ENCODE assay signal across 14 cellular contexts in the genomic region with DNA sequence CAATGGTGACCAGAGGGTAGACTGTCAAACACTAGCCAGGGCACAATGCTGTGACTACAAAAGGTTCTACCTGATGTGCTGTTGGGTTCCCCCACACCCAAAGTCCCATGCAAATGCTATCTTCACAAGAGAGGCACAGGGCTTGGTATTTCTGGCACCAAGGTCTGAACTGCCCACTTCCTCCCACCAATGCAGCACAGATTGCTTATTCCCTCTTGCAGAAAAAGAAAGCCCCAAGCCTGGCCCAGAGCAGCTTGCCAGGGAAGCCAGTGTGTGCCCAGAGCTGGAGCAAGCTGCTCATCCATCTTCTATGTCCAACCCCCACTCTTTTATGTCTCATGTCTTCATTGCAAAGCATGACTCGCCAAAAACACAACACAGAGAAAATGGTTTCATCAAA.
A peak's percentile ranks its signal among the peaks of the same experiment; 100 is the strongest.
DNase-seq lines count a peak whose midpoint lies in the region; FAIRE-seq and TF ChIP-seq lines count a peak whose summit lies in the region.
"Had no signal": no experiment of that assay in that cellular context is flagged by ENCODE, and none has a peak within 500 bp of the region (broad histone marks: within the 10 kb centered on the region; RNA-seq: fewer than 3 reads in every experiment).

No MANE protein-coding gene starts in this region.

- H3K23me2 ChIP-seq in H1 (ENCODE audit: low read depth, low read length) = no peaks in the 10 kb centered on the region; the same call in 1 of the 2 replicates

- no peaks in the 10 kb centered on the region for H4K20me1 ChIP-seq in BLaER1 treated with 17β-estradiol and CSF1 and Interleukin-3, amounts not matched to agents 10 nM and 100 nM
- H4K20me1 ChIP-seq in H1 (replicated peaks in 1 of 2; ENCODE audit: control insufficient read depth in 1 of 2, insufficient read depth in 2 of 2, low read length in 2 of 2) (no peaks in the 10 kb centered on the region), OCI-LY7 (ENCODE audit: insufficient read depth, low read length) (no peaks in the 10 kb centered on the region)

- H3K9me3 ChIP-seq in BLaER1 treated with 17β-estradiol and CSF1 and Interleukin-3, amounts not matched to agents 10 nM and 100 nM (replicated peaks in 1 of 11) = no peaks in the 10 kb centered on the region
- H3K9me3 ChIP-seq in H1 (ENCODE audit: insufficient read depth in 2 of 2, low read depth in 1 of 2, low read length in 1 of 2) (no peaks in the 10 kb centered on the region), OCI-LY7 (ENCODE audit: low read length) (no peaks in the 10 kb centered on the region)
- H3K9me3 ChIP-seq: thoracic aorta had no signal

- peaks cover 0 to 4% (median 0%) of the 10 kb centered on the region in 11 experiments; a peak in 1 of 22 replicates for H3K27me3 ChIP-seq in BLaER1 treated with 17β-estradiol and CSF1 and Interleukin-3, amounts not matched to agents 10 nM and 100 nM
- H3K27me3 ChIP-seq in H1 (replicated peaks in 1 of 4; ENCODE audit: control insufficient read depth in 3 of 4, extremely low read depth in 1 of 4, insufficient read depth in 3 of 4, low read length in 3 of 4) = no peaks in the 10 kb centered on the region

- H2BK5ac ChIP-seq in H1 (ENCODE audit: low read depth, low read length) = peak overlapping the region; percentile 82

- no peak overlapping the region for H3K56ac ChIP-seq in H1 (replicated peaks; ENCODE audit: insufficient read length, low read depth, low read length)

- H2BK20ac ChIP-seq in H1 (ENCODE audit: low read length) = peak overlapping the region; percentile 77

- peak; percentile 98 for DNase-seq in NCI-H446 treated with DMSO at 0.1 percent for 48 hours (lab: John Stamatoyannopoulos, UW)
- DNase-seq in H1 (ENCODE audit: low read depth in 1 of 2, low spot score in 2 of 2) = no peak
- DNase-seq in middle frontal gyrus (ENCODE audit: extremely low spot score, low spot score) = peak; percentile 17
- no peak for DNase-seq in NCI-H1694 treated with DMSO at 0.1 percent for 48 hours (lab: John Stamatoyannopoulos, UW)
- no peak for DNase-seq in COLO829 (ENCODE audit: low spot score)
- no peak for DNase-seq in OCI-LY7 (ENCODE audit: low spot score)
- no peak for DNase-seq in NCI-H1092 treated with DMSO at 0.1 percent for 48 hours (lab: John Stamatoyannopoulos, UW)
- DNase-seq: activated effector memory CD4-positive, alpha-beta T cell treated with Interleukin-2 at 50 U/mL for 16 hours; central memory CD4-positive, alpha-beta T cell; Karpas-422 had no signal

- H2BK12ac ChIP-seq in H1 (ENCODE audit: low read depth, low read length) = peak overlapping the region; percentile 91

- H4K8ac ChIP-seq in H1 (ENCODE audit: extremely low read depth, insufficient read depth, low read length) = peak overlapping the region; percentile 17; the same call in 1 of the 2 replicates

- no peak overlapping the region for H2BK15ac ChIP-seq in H1 (ENCODE audit: low read length)

- no peak for TF ChIP-seq EP300 in H1 (IDR thresholded peaks at IDR 0.05; ENCODE audit: borderline replicate concordance in 1 of 2, low read depth in 2 of 2, low read length in 2 of 2)

- no TSS peak for BruUV-seq in OCI-LY7 (replicated peaks; lab: Mats Ljungman, UMichigan)

- H3K27ac ChIP-seq in BLaER1 treated with 17β-estradiol and CSF1 and Interleukin-3, amounts not matched to agents 10 nM and 100 nM = no peak overlapping the region
- H3K27ac ChIP-seq in H1 (ENCODE audit: low read depth, low read length) (peak overlapping the region; percentile 86), OCI-LY7 (ENCODE audit: low read depth, low read length, poor library complexity, severe bottlenecking) (no peak overlapping the region)
- H3K27ac ChIP-seq: SK-N-MC, thoracic aorta had no signal

- H4K5ac ChIP-seq in H1 (ENCODE audit: insufficient read length, low read depth, low read length) = peak overlapping the region; percentile 7

- no peak overlapping the region for H3K14ac ChIP-seq in H1 (ENCODE audit: insufficient read length)

- H3K4me2 ChIP-seq in BLaER1 treated with 17β-estradiol and CSF1 and Interleukin-3, amounts not matched to agents 10 nM and 100 nM = peak overlapping the region; percentile 2 to 76 (median 47); a peak in 18 of 22 replicates
- H3K4me2 ChIP-seq in H1 (ENCODE audit: insufficient read depth in 1 of 2, low read depth in 2 of 2, low read length in 2 of 2) (0 out of 4 replicates have a peak overlapping the region, but pooled peaks of 1 of the 2 experiments have one; percentile 67), OCI-LY7 (ENCODE audit: low read length) (no peak overlapping the region)

- H3K79me2 ChIP-seq in H1 (ENCODE audit: control insufficient read depth in 1 of 2, insufficient read depth in 2 of 2, low read length in 2 of 2) (peaks cover 0 to 15% of the 10 kb centered on the region in 2 experiments; a peak in 2 of 4 replicates), OCI-LY7 (ENCODE audit: insufficient read depth, low read depth, low read length) (no peaks in the 10 kb centered on the region)

- H3K4me1 ChIP-seq in BLaER1 treated with 17β-estradiol and CSF1 and Interleukin-3, amounts not matched to agents 10 nM and 100 nM = peaks cover 4 to 30% (median 13%) of the 10 kb centered on the region in 10 experiments; a peak in 19 of 20 replicates
- H3K4me1 ChIP-seq in H1 (replicated peaks in 1 of 4; ENCODE audit: control insufficient read depth in 3 of 4, insufficient read depth in 4 of 4, low read length in 3 of 4) (peaks cover 10 to 39% (median 34%) of the 10 kb centered on the region in 4 experiments), OCI-LY7 (ENCODE audit: insufficient read depth, low read length, poor library complexity, severe bottlenecking) (no peaks in the 10 kb centered on the region)

- CTCF ChIA-PET in H1 (lab: Charles Lee; ENCODE audit: partially characterized antibody) = interaction anchor here (1.0 to 6.3 kb wide), 12 partner anchors 11 to 222 kb away, joined by 3 to 53 read pairs (median 6); no protein-coding TSS in a partner anchor
- CTCF ChIA-PET in OCI-LY7 (lab: Charles Lee; ENCODE audit: unreplicated experiment) = no interaction called here

- no peak for TF ChIP-seq RAD21 in H1 (IDR thresholded peaks at IDR 0.05 in 1 of 2, conservative IDR thresholded peaks at IDR 0.05 in 1 of 2; ENCODE audit: low read depth in 2 of 2, low read length in 2 of 2)

- no peaks in the 10 kb centered on the region for H3K79me1 ChIP-seq in H1 (ENCODE audit: low read depth, low read length)

- peak overlapping the region; percentile 1 for H3K4ac ChIP-seq in H1 (replicated peaks; ENCODE audit: insufficient read length, low read depth, low read length)

- 95% methylated on average over 1 of the region's 1 CpG; no CpG with 5 or more reads in 1 of the 2 experiments for WGBS in H1 (ENCODE audit: extremely low coverage in 1 of 2, insufficient coverage in 1 of 2, insufficient read length in 1 of 2, insufficient replicate concordance in 2 of 2, low coverage in 1 of 2, low lambda C conversion rate in 2 of 2, missing lambda C conversion rate in 1 of 2), 2 experiments

- peak overlapping the region; percentile 0 for H2BK120ac ChIP-seq in H1 (replicated peaks; ENCODE audit: low read depth, low read length)

- peak overlapping the region; percentile 89 for H3K18ac ChIP-seq in H1 (ENCODE audit: extremely low read depth, low read length)

- no peak for FAIRE-seq in H1 (lab: Jason Lieb, UNC)

- TF ChIP-seq POLR2A in H1 (IDR thresholded peaks at IDR 0.05; ENCODE audit: control extremely low read depth in 1 of 2, low read depth in 2 of 2, low read length in 2 of 2) = no peak

- TF ChIP-seq CTCF in H1 (IDR thresholded peaks at IDR 0.05; ENCODE audit: control extremely low read depth in 1 of 3, insufficient read depth in 1 of 3, low read depth in 1 of 3, low read length in 3 of 3) (no peak), OCI-LY7 (conservative IDR thresholded peaks at IDR 0.05; ENCODE audit: low read length) (no peak)

- peak overlapping the region; percentile 71 for H2AK5ac ChIP-seq in H1 (ENCODE audit: low read depth, low read length)

- no peak overlapping the region for H3K9ac ChIP-seq in BLaER1 treated with 17β-estradiol and CSF1 and Interleukin-3, amounts not matched to agents 10 nM and 100 nM
- peak overlapping the region in 1 of 4 experiments; percentile 46; a peak in 2 of 7 replicates for H3K9ac ChIP-seq in H1 (replicated peaks in 1 of 4; ENCODE audit: extremely low read depth in 1 of 4, low read depth in 3 of 4, low read length in 3 of 4)

- no peaks in the 10 kb centered on the region for H3K9me2 ChIP-seq in OCI-LY7 (ENCODE audit: insufficient read depth, low read length)

- intact Hi-C loops in OCI-LY7 (cut with micrococcal nuclease; ENCODE audit: unreplicated experiment) = no loop called here

- H3K23ac ChIP-seq in H1 (ENCODE audit: insufficient read length) = no peak overlapping the region

- no peak overlapping the region for H3K4me3 ChIP-seq in BLaER1 treated with 17β-estradiol and CSF1 and Interleukin-3, amounts not matched to agents 10 nM and 100 nM
- peak overlapping the region in 1 of 4 experiments; percentile 30; a peak in 1 of 8 replicates for H3K4me3 ChIP-seq in H1 (ENCODE audit: extremely low read depth in 1 of 4, insufficient read depth in 2 of 4, low read depth in 3 of 4, low read length in 4 of 4)
- H3K4me3 ChIP-seq in OCI-LY7 (ENCODE audit: low read depth, low read length, poor library complexity, severe bottlenecking) = no peak overlapping the region
- H3K4me3 ChIP-seq: lung, SK-N-MC, thoracic aorta had no signal

- POLR2A ChIA-PET in H1 (lab: Charles Lee; ENCODE audit: partially characterized antibody) (interaction anchor here (0.9 to 1.6 kb wide), 2 partner anchors 28 to 71 kb away, joined by 3 to 4 read pairs; no protein-coding TSS in a partner anchor), OCI-LY7 (lab: Charles Lee) (no interaction called here)

- no peaks in the 10 kb centered on the region for H3K36me3 ChIP-seq in BLaER1 treated with 17β-estradiol and CSF1 and Interleukin-3, amounts not matched to agents 10 nM and 100 nM
- H3K36me3 ChIP-seq in H1 (ENCODE audit: control insufficient read depth in 2 of 4, insufficient read depth in 4 of 4, low read length in 3 of 4) = peaks cover 0 to 6% (median 2%) of the 10 kb centered on the region in 4 experiments; a peak in 2 of 8 replicates
- H3K36me3 ChIP-seq in OCI-LY7 (ENCODE audit: insufficient read depth, low read length) = no peaks in the 10 kb centered on the region
- H3K36me3 ChIP-seq: thoracic aorta had no signal

- H4K91ac ChIP-seq in H1 (replicated peaks; ENCODE audit: insufficient read length, low read length) = peak overlapping the region; percentile 48

- H2AFZ ChIP-seq in H1 (ENCODE audit: low read length) (no peak overlapping the region), OCI-LY7 (ENCODE audit: low read length) (no peak overlapping the region)

TF ChIP-seq in H1, 55 proteins besides CTCF, POLR2A, EP300 and RAD21 (continues in another document):
- TF ChIP-seq SIX5 (IDR thresholded peaks at IDR 0.05; ENCODE audit: low read depth, low read length) = no peak
- TF ChIP-seq SUZ12 (IDR thresholded peaks at IDR 0.05; ENCODE audit: low read length) = no peak
- TF ChIP-seq CBX5 (IDR thresholded peaks at IDR 0.05; ENCODE audit: low read depth, low read length) = no peak
- no peak for TF ChIP-seq ZNF274 (IDR thresholded peaks at IDR 0.05; ENCODE audit: borderline replicate concordance, extremely low read depth, low read length)
- no peak for TF ChIP-seq CREB1 (IDR thresholded peaks at IDR 0.05)
- TF ChIP-seq BRCA1 (IDR thresholded peaks at IDR 0.05; ENCODE audit: low read depth, low read length) = no peak
- TF ChIP-seq MAFK (IDR thresholded peaks at IDR 0.05; ENCODE audit: low read depth, low read length) = no peak
- TF ChIP-seq NRF1 (IDR thresholded peaks at IDR 0.05; ENCODE audit: low read depth, low read length) = no peak

Comparison
In these comparisons a context has a peak if more than half of its experiments do, and no peak if none do; other contexts are left out.
1. DNase-seq: peak in NCI-H446 treated with DMSO at 0.1 percent for 48 hours (single experiment) and middle frontal gyrus (single experiment); none in H1 (0 of 2), NCI-H1694 treated with DMSO at 0.1 percent for 48 hours (single experiment), COLO829 (single experiment), OCI-LY7 (single experiment) and NCI-H1092 treated with DMSO at 0.1 percent for 48 hours (single experiment).